ENCODE assay signal across 14 cellular contexts in genomic region chr3:32304510-32304909, GRCh38.
DNase-seq lines count a peak whose midpoint lies in the region; ATAC-seq and TF ChIP-seq lines count a peak whose summit lies in the region.
"Had no signal": no experiment of that assay in that cellular context is flagged by ENCODE, and none has a peak within 500 bp of the region (broad histone marks: within the 10 kb centered on the region; RNA-seq: fewer than 3 reads in every experiment).

No MANE protein-coding gene starts in this region.

- BruUV-seq in A673 (replicated peaks; lab: Mats Ljungman, UMichigan): no TSS peak

- H3K4me1 ChIP-seq in right atrium auricular region (peaks cover 0 to 21% of the 10 kb centered on the region in 2 donors), A673 (ENCODE audit: insufficient read depth, low read length, poor library complexity, severe bottlenecking) (no peaks in the 10 kb centered on the region)
- H3K4me1 ChIP-seq: BE2C had no signal

- POLR2A ChIA-PET in A673 (lab: Charles Lee; ENCODE audit: low non-redundant PET): interaction anchor here (0.6 kb wide), 1 partner anchor 56 kb away, joined by 3 read pairs; no protein-coding TSS in a partner anchor

- no peaks in the 10 kb centered on the region for H3K27me3 ChIP-seq in right atrium auricular region
- H3K27me3 ChIP-seq in A673 (replicated peaks; ENCODE audit: insufficient read depth, low read depth, low read length, poor library complexity): no peaks in the 10 kb centered on the region
- H3K27me3 ChIP-seq: BE2C, MG63 had no signal

- H3K36me3 ChIP-seq in right atrium auricular region (no peaks in the 10 kb centered on the region), A673 (ENCODE audit: insufficient read depth, low read length, poor library complexity, severe bottlenecking) (no peaks in the 10 kb centered on the region)
- H3K36me3 ChIP-seq: BE2C, MG63 had no signal

- intact Hi-C loops in Right ventricle myocardium superior (cut with DNase I): no loop called here
- intact Hi-C loops in A673 (cut with micrococcal nuclease; ENCODE audit: unreplicated experiment): no loop called here

- DNase-seq in Right ventricle myocardium superior: no peak
- no peak for DNase-seq in right atrium auricular region (ENCODE audit: low spot score)
- peak; percentile 63 for DNase-seq in NCI-H774 (lab: John Stamatoyannopoulos, UW)
- DNase-seq in left lobe of liver (ENCODE audit: low spot score): no peak
- DNase-seq in A673 (ENCODE audit: low spot score): no peak
- DNase-seq: anterior cingulate cortex; BE2C; GOT3; MG63; NCI-H524; stimulated activated naive CD4-positive, alpha-beta T cell treated with Interleukin-2 at 50 U/mL for 16 hours had no signal

- H3K9me3 ChIP-seq in right atrium auricular region (no peaks in the 10 kb centered on the region), A673 (ENCODE audit: low read depth, low read length, poor library complexity, severe bottlenecking) (no peaks in the 10 kb centered on the region)
- H3K9me3 ChIP-seq: BE2C, MG63 had no signal

- H3K27ac ChIP-seq in right atrium auricular region (no peak overlapping the region), A673 (ENCODE audit: low read depth, low read length, poor library complexity, severe bottlenecking) (no peak overlapping the region)

- CTCF ChIA-PET in A673 (lab: Charles Lee): no interaction called here

- ATAC-seq in Right ventricle myocardium superior (ENCODE audit: poor library complexity) (peak; percentile 36), left lobe of liver (peak; percentile 76), GM18502 (IDR thresholded peaks at IDR 0.05; ENCODE audit: poor library complexity, unreplicated experiment) (no peak), HG02840 (IDR thresholded peaks at IDR 0.05; ENCODE audit: low FRiP score, unreplicated experiment) (no peak), HG02571 (IDR thresholded peaks at IDR 0.05; ENCODE audit: unreplicated experiment) (no peak)

- TF ChIP-seq CTCF in right atrium auricular region (IDR thresholded peaks at IDR 0.05) (no peak), A673 (conservative IDR thresholded peaks at IDR 0.05; ENCODE audit: low read depth, low read length) (no peak)

- H3K4me3 ChIP-seq in right atrium auricular region: no peak overlapping the region
- no peak overlapping the region for H3K4me3 ChIP-seq in A673 (ENCODE audit: low read depth, low read length, poor library complexity, severe bottlenecking)
- H3K4me3 ChIP-seq: MG63 had no signal

Comparison
In these comparisons a context has a peak if more than half of its experiments do, and no peak if none do; other contexts are left out.
1. ATAC-seq: peak in Right ventricle myocardium superior (single experiment) and left lobe of liver (single experiment); none in GM18502 (single experiment), HG02840 (single experiment) and HG02571 (single experiment).